In the genomic region with DNA sequence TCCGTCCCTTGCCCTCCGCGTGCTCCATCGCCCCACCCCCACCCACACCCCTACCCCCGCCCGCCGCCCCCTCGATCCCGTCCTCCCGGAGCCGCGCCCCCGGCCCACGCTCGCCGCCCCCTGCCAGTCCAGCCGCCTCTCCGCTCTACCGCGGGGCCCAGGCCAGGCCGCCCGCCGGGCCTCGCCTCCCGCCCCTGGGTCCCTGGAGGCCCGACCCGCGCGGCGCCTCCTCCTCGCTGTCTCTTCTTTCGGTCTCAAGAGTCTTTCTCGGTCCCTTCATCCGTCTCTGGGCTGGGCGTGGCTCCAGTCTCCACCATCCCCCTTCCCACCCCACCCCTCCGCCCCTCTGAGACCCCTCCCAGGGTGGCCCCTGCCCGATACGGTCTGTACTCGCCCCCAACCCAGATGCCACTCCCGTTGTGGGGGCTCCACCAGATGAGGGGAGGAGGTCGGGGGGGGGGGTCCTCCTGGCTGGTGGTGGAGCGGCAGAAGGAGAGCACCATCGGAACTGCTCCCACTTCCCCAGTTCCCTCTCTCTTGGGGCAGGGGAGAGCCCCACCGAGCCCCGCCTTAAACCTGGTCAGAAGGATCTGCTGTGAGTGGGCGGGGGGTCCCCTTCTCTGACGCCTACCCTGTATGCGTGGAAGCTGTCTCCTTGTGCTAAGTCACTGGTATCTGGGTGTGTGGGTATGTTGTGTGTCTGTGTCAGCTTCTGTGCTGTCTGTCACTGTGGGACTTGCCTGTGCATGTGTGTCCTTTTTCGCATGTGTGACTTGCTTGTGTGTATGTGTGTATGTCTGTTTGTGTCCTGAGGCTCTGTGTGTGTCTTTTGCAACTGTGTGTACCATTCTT, we compare ENCODE assay signal across 8 cellular contexts. TPM values are rescaled to one million over a fixed set of nuclear protein-coding genes. Genes with fewer than 3 reads are reported as not detected.
DNase-seq lines count a peak whose midpoint lies in the region; TF ChIP-seq lines count a peak whose summit lies in the region.

No MANE protein-coding gene starts in this region.

- TF ChIP-seq CTCF in HEK293 (tag by site-specific recombination; IDR thresholded peaks at IDR 0.05) (no peak), MCF 10A (IDR thresholded peaks at IDR 0.05; ENCODE audit: unreplicated experiment) (no peak)

- DNase-seq in COLO668 (lab: John Stamatoyannopoulos, UW; ENCODE audit: unreplicated experiment) = peak; percentile 31
- DNase-seq in T follicular helper cell (ENCODE audit: low read depth) = peak; percentile 9
- DNase-seq in MCF 10A (ENCODE audit: unreplicated experiment) = no peak
- DNase-seq in kidney tubule cell (ENCODE audit: low spot score) = peak; percentile 26
- DNase-seq in stimulated activated CD8-positive, alpha-beta memory T cell treated with anti-CD3 and anti-CD28 coated beads, Interleukin-12 subunit alpha, Interleukin-12 subunit beta, amount 100 ng/mL, for 1 hour (ENCODE audit: low read depth) = peak; percentile 29
- no peak for DNase-seq in COR-L47 (lab: John Stamatoyannopoulos, UW)
- DNase-seq in NCI-H1694 treated with DMSO at 0.1 percent for 48 hours (lab: John Stamatoyannopoulos, UW) = no peak

- H3K27me3 Mint-ChIP-seq in MCF 10A (ENCODE audit: insufficient read depth, unreplicated experiment) = no peaks in the 10 kb centered on the region

- no peaks in the 10 kb centered on the region for H3K4me1 ChIP-seq in HEK293 (ENCODE audit: control insufficient read depth, insufficient read depth, low read length)

- H3K9me3 Mint-ChIP-seq in MCF 10A (ENCODE audit: unreplicated experiment) = no peaks in the 10 kb centered on the region

- BruUV-seq in MCF 10A (replicated peaks; lab: Mats Ljungman, UMichigan) = no TSS peak

- H3K9me3 ChIP-seq in HEK293 (ENCODE audit: control insufficient read depth, insufficient read depth, low read depth, low read length) = no peaks in the 10 kb centered on the region

- H3K4me3 Mint-ChIP-seq in MCF 10A (ENCODE audit: unreplicated experiment) = peak overlapping the region; percentile 89

- intact Hi-C loops in MCF 10A (cut with micrococcal nuclease) = loop anchor here (2.0 kb wide), 1 partner anchor 27 kb away; no protein-coding TSS in a partner anchor

- H3K36me3 Mint-ChIP-seq in MCF 10A (ENCODE audit: insufficient read depth, unreplicated experiment) = peaks cover 7% of the 10 kb centered on the region

- peak overlapping the region; percentile 71 for H3K27ac Mint-ChIP-seq in MCF 10A (ENCODE audit: low read depth, unreplicated experiment)

- CTCF ChIA-PET in HEK293 (lab: Yijun Ruan, JAX) = interaction anchor here (0.5 kb wide), 1 partner anchor 34 kb away, joined by 3 read pairs; no protein-coding TSS in a partner anchor
- CTCF ChIA-PET in MCF 10A (lab: Yijun Ruan, JAX) = interaction anchor here (1.2 kb wide), 1 partner anchor 31 kb away, joined by 3 read pairs; no protein-coding TSS in a partner anchor

- H3K4me3 ChIP-seq in HEK293 (ENCODE audit: low read depth, low read length) = peak overlapping the region; percentile 82

- POLR2A ChIA-PET in HEK293 (lab: Yijun Ruan, JAX) = no interaction called here
- POLR2A ChIA-PET in MCF 10A (lab: Yijun Ruan, JAX) = interaction anchor here (0.7 kb wide), 2 partner anchors 11 to 757 kb away, joined by 3 to 4 read pairs; no protein-coding TSS in a partner anchor

- H3K27ac ChIP-seq in HEK293 (ENCODE audit: extremely low read depth, low read depth, low read length) = no peak overlapping the region

- H3K36me3 ChIP-seq in HEK293 (ENCODE audit: control insufficient read depth in 2 of 2, insufficient read depth in 1 of 2, low read length in 2 of 2) = peaks cover 0 to 16% of the 10 kb centered on the region in 2 experiments; a peak in 1 of 3 replicates

- H3K4me1 Mint-ChIP-seq in MCF 10A (ENCODE audit: insufficient read depth, unreplicated experiment) = peaks cover 20% of the 10 kb centered on the region

TF ChIP-seq in HEK293, 187 proteins besides CTCF, POLR2A, EP300 and RAD21:
- TF ChIP-seq ZNF133 (tag by site-specific recombination; IDR thresholded peaks at IDR 0.05) (0 out of 2 replicates have a peak, but pooled peaks have one; percentile 9), EGR2 (tag by site-specific recombination; IDR thresholded peaks at IDR 0.05; ENCODE audit: low read depth) (peak; percentile 81), GLIS2 (tag by site-specific recombination; IDR thresholded peaks at IDR 0.05) (peak; percentile 67), KLF8 (tag by site-specific recombination; IDR thresholded peaks at IDR 0.05) (peak; percentile 23; the same call in 1 of the 2 replicates), ZFHX2 (tag by site-specific recombination; conservative IDR thresholded peaks at IDR 0.05) (peak; percentile 89), ZNF785 (tag by site-specific recombination; IDR thresholded peaks at IDR 0.05) (0 out of 2 replicates have a peak, but pooled peaks have one; percentile 52), ZBTB26 (tag by site-specific recombination; optimal IDR thresholded peaks at IDR 0.05) (peak; percentile 31), ZFP3 (tag by site-specific recombination; IDR thresholded peaks at IDR 0.05; ENCODE audit: low read depth) (no peak), ZNF777 (tag by site-specific recombination; IDR thresholded peaks at IDR 0.05; ENCODE audit: borderline replicate concordance) (no peak), SP3 (tag by site-specific recombination; IDR thresholded peaks at IDR 0.05) (peak; percentile 22), ZSCAN4 (tag by site-specific recombination; IDR thresholded peaks at IDR 0.05) (peak; percentile 83; the same call in 1 of the 2 replicates), ZNF580 (tag by site-specific recombination; IDR thresholded peaks at IDR 0.05) (0 out of 2 replicates have a peak, but pooled peaks have one; percentile 34), PATZ1 (tag by site-specific recombination; IDR thresholded peaks at IDR 0.05) (peak; percentile 55), ZSCAN16 (tag by site-specific recombination; IDR thresholded peaks at IDR 0.05) (no peak), ZNF398 (tag by site-specific recombination; IDR thresholded peaks at IDR 0.05) (peak; percentile 58; the same call in 1 of the 2 replicates), ZNF175 (tag by site-specific recombination; IDR thresholded peaks at IDR 0.05) (no peak)

RNA-seq across cellular contexts. Expression of gene PRKCD, which starts 1.0 kb away (rescaled TPM):
- total RNA-seq in MCF 10A (2022) = 9.6 and 9.8 TPM in 2 replicates

RNA-seq across cellular contexts. Expression of gene RFT1, which starts 31.8 kb away (rescaled TPM):
- total RNA-seq in MCF 10A (2022) = 40.1 and 42.7 TPM in 2 replicates

Comparison
In these comparisons a context has a peak if more than half of its experiments do, and no peak if none do; other contexts are left out.
1. DNase-seq: peak in COLO668 (single experiment), T follicular helper cell (single experiment), kidney tubule cell (single experiment) and stimulated activated CD8-positive, alpha-beta memory T cell treated with anti-CD3 and anti-CD28 coated beads, Interleukin-12 subunit alpha, Interleukin-12 subunit beta, amount 100 ng/mL, for 1 hour (single experiment); none in MCF 10A (single experiment), COR-L47 (single experiment) and NCI-H1694 treated with DMSO at 0.1 percent for 48 hours (single experiment).